Comparison of ENCODE assay signal across 13 cellular contexts in genomic region chr2:16640867-16641266, GRCh38. TPM values are rescaled to one million over a fixed set of nuclear protein-coding genes. Genes with fewer than 3 reads are reported as not detected.
DNase-seq lines count a peak whose midpoint lies in the region; ATAC-seq and TF ChIP-seq lines count a peak whose summit lies in the region.
"Had no signal": no experiment of that assay in that cellular context is flagged by ENCODE, and none has a peak within 500 bp of the region (broad histone marks: within the 10 kb centered on the region; RNA-seq: fewer than 3 reads in every experiment).

No MANE protein-coding gene starts in this region.

- no peak overlapping the region for H3K4me3 Mint-ChIP-seq in naive thymus-derived CD8-positive, alpha-beta T cell

- H3K9ac ChIP-seq in liver (ENCODE audit: low read depth in 1 of 2, low read length in 2 of 2): no peak overlapping the region

- peaks cover 0 to 3% (median 0%) of the 10 kb centered on the region in 9 donors for H3K9me3 Mint-ChIP-seq in naive thymus-derived CD8-positive, alpha-beta T cell

- no peaks in the 10 kb centered on the region for H3K27me3 ChIP-seq in liver (ENCODE audit: control insufficient read depth in 4 of 4, insufficient read depth in 4 of 4, low read length in 3 of 4)

- no peak for TF ChIP-seq CTCF in liver (IDR thresholded peaks at IDR 0.05; ENCODE audit: low read depth, low read length, missing input control)

- no peaks in the 10 kb centered on the region for H3K36me3 Mint-ChIP-seq in naive thymus-derived CD8-positive, alpha-beta T cell

- peaks cover 0 to 14% (median 2%) of the 10 kb centered on the region in 5 donors for H3K27me3 Mint-ChIP-seq in naive thymus-derived CD8-positive, alpha-beta T cell

- POLR2A ChIA-PET in naive thymus-derived CD8-positive, alpha-beta T cell (lab: Charles Lee): no interaction called here

- WGBS in liver: 58% methylated on average over 5 of the region's 5 CpGs

- H3K27ac Mint-ChIP-seq in naive thymus-derived CD8-positive, alpha-beta T cell: no peak overlapping the region

- H3K4me1 Mint-ChIP-seq in naive thymus-derived CD8-positive, alpha-beta T cell: peaks cover 5 to 46% (median 20%) of the 10 kb centered on the region in 4 donors

- DNase-seq in NCI-H2227 (lab: John Stamatoyannopoulos, UW; ENCODE audit: unreplicated experiment): peak; percentile 17
- no peak for DNase-seq in naive thymus-derived CD8-positive, alpha-beta T cell
- no peak for DNase-seq in ACHN
- no peak for DNase-seq in NCI-H526 (lab: John Stamatoyannopoulos, UW)
- DNase-seq: C1 segment of cervical spinal cord, cortex of kidney, Karpas-422, PC-9 had no signal

- no peak overlapping the region for H3K4me3 ChIP-seq in liver (ENCODE audit: low read depth in 1 of 3, low read length in 3 of 3)
- H3K4me3 ChIP-seq: PC-9 had no signal

- peak overlapping the region; percentile 49 for H3K27ac ChIP-seq in cingulate gyrus (ENCODE audit: low read depth, low read length)
- no peak overlapping the region for H3K27ac ChIP-seq in liver (ENCODE audit: low read depth in 1 of 2, low read length in 2 of 2)
- peak overlapping the region; percentile 70 for H3K27ac ChIP-seq in temporal lobe (ENCODE audit: low read depth, low read length)
- H3K27ac ChIP-seq: epithelial cell of prostate, PC-9 had no signal

- H3K9me3 ChIP-seq in liver (ENCODE audit: control insufficient read depth in 4 of 4, low read length in 3 of 4): no peaks in the 10 kb centered on the region

- in situ Hi-C loops in ACHN (cut with HindIII; ENCODE audit: low pct_ligation_motif_present, low pct_unique_long_range_greater_than_20kb, low sequenced_read_pairs): no loop called here

- ATAC-seq in naive thymus-derived CD8-positive, alpha-beta T cell: no peak

- no peak for TF ChIP-seq RAD21 in liver (IDR thresholded peaks at IDR 0.05)

- peaks cover 0 to 8% (median 0%) of the 10 kb centered on the region in 4 donors for H3K4me1 ChIP-seq in liver (ENCODE audit: control insufficient read depth in 4 of 4, insufficient read depth in 4 of 4, low read length in 3 of 4)

- H3K36me3 ChIP-seq in liver (ENCODE audit: control insufficient read depth in 4 of 4, insufficient read depth in 3 of 4, low read depth in 1 of 4, low read length in 3 of 4): no peaks in the 10 kb centered on the region

TF ChIP-seq in liver, 16 proteins besides CTCF, POLR2A, EP300 and RAD21:
- TF ChIP-seq TAF1 (conservative IDR thresholded peaks at IDR 0.05) (no peak), FOXA2 (IDR thresholded peaks at IDR 0.05) (no peak), NR2F2 (IDR thresholded peaks at IDR 0.05) (peak; percentile 92), SP1 (IDR thresholded peaks at IDR 0.05) (peak; percentile 40), REST (IDR thresholded peaks at IDR 0.05) (no peak), HNF4A (conservative IDR thresholded peaks at IDR 0.05) (no peak), RXRA (IDR thresholded peaks at IDR 0.05) (peak; percentile 60 to 73), ATF3 (IDR thresholded peaks at IDR 0.05) (peak; percentile 52)

RNA-seq across cellular contexts. Expression of gene CYRIA, which starts 24.8 kb away (rescaled TPM):
- total RNA-seq in liver (1 to 10 TPM; 3.1 to 4.3 TPM), temporal lobe (189 TPM)
- 1 to 10 TPM; 1.3 to 1.6 TPM for polyA plus RNA-seq in liver
- 1 to 10 TPM in 1 of 2 experiments, under 1 TPM in 1; 0.83 to 1.6 TPM for total RNA-seq in naive thymus-derived CD8-positive, alpha-beta T cell
- polyA plus RNA-seq in naive thymus-derived CD8-positive, alpha-beta T cell: 1 to 10 TPM in 1 of 3 donors, under 1 TPM in 2; 0.31 to 5.6 (median 0.74) TPM
- total RNA-seq: NCI-H460 had no signal

Comparison
In these comparisons a context has a peak if more than half of its experiments do, and no peak if none do; other contexts are left out.
1. H3K27ac ChIP-seq: peak in cingulate gyrus (single experiment) and temporal lobe (single experiment); none in liver (0 of 2).
2. RNA of gene CYRIA, which starts 24.8 kb away (total RNA-seq): 189 TPM in temporal lobe (single experiment); 3.1 to 4.3 TPM in liver and 0.83 to 1.6 TPM in naive thymus-derived CD8-positive, alpha-beta T cell; every median in the first group is over 10 times any median in the second.